Comparison of ENCODE assay signal across 1 cellular context in genomic region chr2:63587814-63588384, GRCh38.
A peak's percentile ranks its signal among the peaks of the same experiment; 100 is the strongest.
TF ChIP-seq lines count a peak whose summit lies in the region.

No MANE protein-coding gene starts in this region.

TF ChIP-seq in K562, 482 proteins besides CTCF, POLR2A, EP300 and RAD21 (continued from another document and continues in another):
- no peak for TF ChIP-seq ZNF518B (CRISPR knock-in tag; IDR thresholded peaks at IDR 0.05)
- TF ChIP-seq MAZ (CRISPR knock-in tag; conservative IDR thresholded peaks at IDR 0.05 in 1 of 2, IDR thresholded peaks at IDR 0.05 in 1 of 2) = 0 out of 4 replicates have a peak, but pooled peaks of 1 of the 2 experiments have one; percentile 11
- TF ChIP-seq ZNF274 (IDR thresholded peaks at IDR 0.05; ENCODE audit: borderline replicate concordance, low read depth, low read length) = no peak
- no peak for TF ChIP-seq BCLAF1 (IDR thresholded peaks at IDR 0.05; ENCODE audit: borderline replicate concordance in 1 of 2, control insufficient read depth in 1 of 2, low read depth in 2 of 2, low read length in 1 of 2)
- no peak for TF ChIP-seq ZNF695 (CRISPR knock-in tag; IDR thresholded peaks at IDR 0.05)
- TF ChIP-seq RBM22 (IDR thresholded peaks at IDR 0.05; ENCODE audit: low read depth, low read length, poor library complexity, severe bottlenecking) = no peak
- no peak for TF ChIP-seq SRF (CRISPR knock-in tag; IDR thresholded peaks at IDR 0.05)
- TF ChIP-seq ETS1 (conservative IDR thresholded peaks at IDR 0.05; ENCODE audit: control insufficient read depth, low read depth, low read length) = 0 out of 2 replicates have a peak, but pooled peaks have one; percentile 65
- 0 out of 2 replicates have a peak, but pooled peaks have one; percentile 6 for TF ChIP-seq BCOR (IDR thresholded peaks at IDR 0.05)
- TF ChIP-seq CHD2 (IDR thresholded peaks at IDR 0.05; ENCODE audit: low read depth, low read length) = no peak
- TF ChIP-seq NCOA1 (IDR thresholded peaks at IDR 0.05; ENCODE audit: low read depth) = peak; percentile 76
- no peak for TF ChIP-seq ZNF239 (CRISPR knock-in tag; IDR thresholded peaks at IDR 0.05)
- TF ChIP-seq CEBPB (tag; IDR thresholded peaks at IDR 0.05) = no peak
- TF ChIP-seq SMAD2 (IDR thresholded peaks at IDR 0.05; ENCODE audit: low read depth, low read length) = no peak
- TF ChIP-seq PCBP2 (IDR thresholded peaks at IDR 0.05; ENCODE audit: low read depth, low read length, poor library complexity, severe bottlenecking) = no peak
- no peak for TF ChIP-seq SAFB2 (IDR thresholded peaks at IDR 0.05; ENCODE audit: borderline replicate concordance, low read depth, low read length, severe bottlenecking)
- peak; percentile 66 for TF ChIP-seq POLR2G (IDR thresholded peaks at IDR 0.05; ENCODE audit: low read depth, low read length)
- TF ChIP-seq HDAC1 (IDR thresholded peaks at IDR 0.05) = 0 out of 4 replicates have a peak, but pooled peaks of 1 of the 2 experiments have one; percentile 28
- no peak; a peak in 1 of 4 replicates for TF ChIP-seq UBTF (IDR thresholded peaks at IDR 0.05; ENCODE audit: borderline replicate concordance in 1 of 2, low read depth in 2 of 2, low read length in 2 of 2)
- no peak for TF ChIP-seq PBX2 (CRISPR knock-in tag; IDR thresholded peaks at IDR 0.05; ENCODE audit: low read depth)
- no peak for TF ChIP-seq PBX2 (tag; conservative IDR thresholded peaks at IDR 0.05; ENCODE audit: low read depth)
- no peak for TF ChIP-seq MYC (IDR thresholded peaks at IDR 0.05; ENCODE audit: low read depth, low read length)
- no peak for TF ChIP-seq MYC (CRISPR knock-in tag; IDR thresholded peaks at IDR 0.05; ENCODE audit: borderline replicate concordance, low read depth)
- no peak for TF ChIP-seq ZNF253 (CRISPR knock-in tag; conservative IDR thresholded peaks at IDR 0.05)
- no peak for TF ChIP-seq RCOR1 (IDR thresholded peaks at IDR 0.05; ENCODE audit: borderline replicate concordance in 1 of 2, low read depth in 2 of 2, low read length in 2 of 2)
- peak; percentile 86; the same call in 1 of the 2 replicates for TF ChIP-seq CC2D1A (IDR thresholded peaks at IDR 0.05)
- TF ChIP-seq ZNF586 (CRISPR knock-in tag; conservative IDR thresholded peaks at IDR 0.05) = no peak
- no peak for TF ChIP-seq ZSCAN32 (CRISPR knock-in tag; IDR thresholded peaks at IDR 0.05)
- no peak for TF ChIP-seq KLF13 (tag; IDR thresholded peaks at IDR 0.05; ENCODE audit: borderline replicate concordance, low read depth)
- TF ChIP-seq ZBTB33 (CRISPR knock-in tag; IDR thresholded peaks at IDR 0.05) = no peak
- TF ChIP-seq BRF2 (IDR thresholded peaks at IDR 0.05; ENCODE audit: borderline replicate concordance, insufficient read depth, insufficient read length) = no peak
- no peak for TF ChIP-seq MLX (CRISPR knock-in tag; conservative IDR thresholded peaks at IDR 0.05)
- TF ChIP-seq CTCFL (IDR thresholded peaks at IDR 0.05; ENCODE audit: borderline replicate concordance, insufficient read depth, low read depth, low read length, poor library complexity, severe bottlenecking) = no peak
- no peak for TF ChIP-seq POLR3A (IDR thresholded peaks at IDR 0.05; ENCODE audit: borderline replicate concordance, extremely low read depth, insufficient read depth, insufficient read length)
